In genomic region chr10:131184503-131184902, GRCh38 we compare ENCODE assay signal across 18 cellular contexts.
DNase-seq lines count a peak whose midpoint lies in the region; ATAC-seq and TF ChIP-seq lines count a peak whose summit lies in the region.
"Had no signal": no experiment of that assay in that cellular context is flagged by ENCODE, and none has a peak within 500 bp of the region (broad histone marks: within the 10 kb centered on the region; RNA-seq: fewer than 3 reads in every experiment).

No MANE protein-coding gene starts in this region.

- H3K27ac ChIP-seq in HEK293 (ENCODE audit: extremely low read depth, low read depth, low read length), result no peak overlapping the region
- no peak overlapping the region for H3K27ac ChIP-seq in endodermal cell (ENCODE audit: low read depth, low read length)
- H3K27ac ChIP-seq: A549, C4-2B had no signal

- H3K27ac Mint-ChIP-seq in CD14-positive monocyte, result no peak overlapping the region
- H3K27ac Mint-ChIP-seq in endodermal cell, result no peak overlapping the region
- H3K27ac Mint-ChIP-seq in osteocyte (ENCODE audit: unreplicated experiment), result no peak overlapping the region
- no peak overlapping the region for H3K27ac Mint-ChIP-seq in activated T-cell treated with anti-CD3 and anti-CD28 coated beads, Interleukin-2, amount 50 U/mL, for 72 hours
- H3K27ac Mint-ChIP-seq: CD8-positive, alpha-beta T cell; HFFc6 had no signal

- no peak overlapping the region for H3K4me3 ChIP-seq in HEK293 (ENCODE audit: low read depth, low read length)
- no peak overlapping the region for H3K4me3 ChIP-seq in endodermal cell (ENCODE audit: low read length)
- H3K4me3 ChIP-seq: A549, HAP-1 had no signal

- H3K36me3 Mint-ChIP-seq in CD14-positive monocyte (no peaks in the 10 kb centered on the region), endodermal cell (ENCODE audit: low read depth) (no peaks in the 10 kb centered on the region), osteocyte (ENCODE audit: unreplicated experiment) (no peaks in the 10 kb centered on the region)
- H3K36me3 Mint-ChIP-seq in activated T-cell treated with anti-CD3 and anti-CD28 coated beads, Interleukin-2, amount 50 U/mL, for 72 hours (ENCODE audit: insufficient read depth in 2 of 2), result no peaks in the 10 kb centered on the region
- H3K36me3 Mint-ChIP-seq: CD8-positive, alpha-beta T cell had no signal

- peaks cover 0 to 6% (median 2%) of the 10 kb centered on the region in 7 donors for H3K9me3 Mint-ChIP-seq in CD14-positive monocyte
- H3K9me3 Mint-ChIP-seq in endodermal cell, result no peaks in the 10 kb centered on the region
- peaks cover 62% of the 10 kb centered on the region for H3K9me3 Mint-ChIP-seq in osteocyte (ENCODE audit: unreplicated experiment)
- no peaks in the 10 kb centered on the region for H3K9me3 Mint-ChIP-seq in activated T-cell treated with anti-CD3 and anti-CD28 coated beads, Interleukin-2, amount 50 U/mL, for 72 hours
- H3K9me3 Mint-ChIP-seq: CD8-positive, alpha-beta T cell had no signal

- H3K4me3 Mint-ChIP-seq in CD14-positive monocyte, result no peak overlapping the region
- no peak overlapping the region for H3K4me3 Mint-ChIP-seq in endodermal cell
- no peak overlapping the region for H3K4me3 Mint-ChIP-seq in osteocyte (ENCODE audit: unreplicated experiment)
- H3K4me3 Mint-ChIP-seq in activated T-cell treated with anti-CD3 and anti-CD28 coated beads, Interleukin-2, amount 50 U/mL, for 72 hours, result no peak overlapping the region
- H3K4me3 Mint-ChIP-seq: CD8-positive, alpha-beta T cell; HFFc6 had no signal

- no peak for TF ChIP-seq CTCF in CD14-positive monocyte (IDR thresholded peaks at IDR 0.05)
- TF ChIP-seq CTCF in HEK293 (tag by site-specific recombination; IDR thresholded peaks at IDR 0.05), result no peak
- no peak for TF ChIP-seq CTCF in endodermal cell (conservative IDR thresholded peaks at IDR 0.05)
- TF ChIP-seq CTCF in osteocyte (IDR thresholded peaks at IDR 0.05), result no peak
- no peak for TF ChIP-seq CTCF in GM10266 (IDR thresholded peaks at IDR 0.05; ENCODE audit: control insufficient read depth, insufficient read depth, low read depth, missing control alignments)

- H3K27me3 ChIP-seq in endodermal cell (ENCODE audit: control insufficient read depth, insufficient read depth, low read length, poor library complexity, severe bottlenecking), result no peaks in the 10 kb centered on the region
- H3K27me3 ChIP-seq: BE2C had no signal

- CTCF ChIA-PET in HEK293 (lab: Yijun Ruan, JAX), result no interaction called here

- 95 to 99% methylated on average over 8 to 9 of the region's 9 CpGs for WGBS in endodermal cell (ENCODE audit: insufficient coverage in 1 of 2, insufficient read length in 1 of 2), 2 experiments

- H3K4me1 ChIP-seq in HEK293 (ENCODE audit: control insufficient read depth, insufficient read depth, low read length), result no peaks in the 10 kb centered on the region
- no peaks in the 10 kb centered on the region for H3K4me1 ChIP-seq in endodermal cell (ENCODE audit: control insufficient read depth, insufficient read depth, low read length)
- H3K4me1 ChIP-seq: A549, BE2C, HAP-1 had no signal

- ATAC-seq in activated T-cell treated with anti-CD3 and anti-CD28 coated beads, Interleukin-2, amount 50 U/mL, for 72 hours (replicated peaks in 1 of 2), result no peak
- ATAC-seq: A549; CD8-positive, alpha-beta T cell had no signal

- DNase-seq in CD14-positive monocyte (ENCODE audit: low spot score) (peak; percentile 20), endodermal cell (peak; percentile 30), osteocyte (ENCODE audit: extremely low spot score, unreplicated experiment) (peak; percentile 59), GM10266 (ENCODE audit: extremely low spot score) (no peak), NCI-H226 (no peak)
- DNase-seq in activated T-cell treated with anti-CD3 and anti-CD28 coated beads, Interleukin-2, amount 50 U/mL, for 72 hours, result no peak
- DNase-seq: BE2C; CD8-positive, alpha-beta T cell; COR-L47; DMS153; DMS79 treated with DMSO at 0.1 percent for 48 hours; EL; GOT3; HFFc6 had no signal

- H3K27me3 Mint-ChIP-seq in CD14-positive monocyte (ENCODE audit: low read depth in 3 of 3) (peaks cover 0 to 5% (median 2%) of the 10 kb centered on the region in 3 donors), endodermal cell (ENCODE audit: insufficient read depth) (no peaks in the 10 kb centered on the region), osteocyte (ENCODE audit: unreplicated experiment) (no peaks in the 10 kb centered on the region)
- peaks cover 8% of the 10 kb centered on the region for H3K27me3 Mint-ChIP-seq in activated T-cell treated with anti-CD3 and anti-CD28 coated beads, Interleukin-2, amount 50 U/mL, for 72 hours (ENCODE audit: low read depth)

- POLR2A ChIA-PET in HEK293 (lab: Yijun Ruan, JAX), result no interaction called here

- H3K36me3 ChIP-seq in HEK293 (ENCODE audit: control insufficient read depth in 2 of 2, insufficient read depth in 1 of 2, low read length in 2 of 2), result no peaks in the 10 kb centered on the region
- no peaks in the 10 kb centered on the region for H3K36me3 ChIP-seq in endodermal cell (ENCODE audit: control insufficient read depth, insufficient read depth, low read length)
- H3K36me3 ChIP-seq: BE2C, HAP-1 had no signal

- no peak overlapping the region for H3K9ac ChIP-seq in endodermal cell (ENCODE audit: extremely low read depth, low read length, poor library complexity, severe bottlenecking)

- no peaks in the 10 kb centered on the region for H3K4me1 Mint-ChIP-seq in CD14-positive monocyte
- no peaks in the 10 kb centered on the region for H3K4me1 Mint-ChIP-seq in endodermal cell
- no peaks in the 10 kb centered on the region for H3K4me1 Mint-ChIP-seq in osteocyte (ENCODE audit: unreplicated experiment)
- H3K4me1 Mint-ChIP-seq in activated T-cell treated with anti-CD3 and anti-CD28 coated beads, Interleukin-2, amount 50 U/mL, for 72 hours (ENCODE audit: low read depth), result no peaks in the 10 kb centered on the region

- intact Hi-C loops in CD14-positive monocyte (cut with micrococcal nuclease), result no loop called here

- H3K9me3 ChIP-seq in HEK293 (ENCODE audit: control insufficient read depth, insufficient read depth, low read depth, low read length) (no peaks in the 10 kb centered on the region), endodermal cell (ENCODE audit: control insufficient read depth, low read length) (no peaks in the 10 kb centered on the region)
- H3K9me3 ChIP-seq: A549, BE2C had no signal

TF ChIP-seq in HEK293, 187 proteins besides CTCF, POLR2A, EP300 and RAD21:
- TF ChIP-seq SCRT2 (tag by site-specific recombination; IDR thresholded peaks at IDR 0.05) (0 out of 2 replicates have a peak, but pooled peaks have one; percentile 27), ZNF26 (tag by site-specific recombination; IDR thresholded peaks at IDR 0.05) (no peak), MYNN (tag by site-specific recombination; IDR thresholded peaks at IDR 0.05; ENCODE audit: borderline replicate concordance) (no peak)

Comparison
In these comparisons a context has a peak if more than half of its experiments do, and no peak if none do; other contexts are left out.
1. DNase-seq: peak in CD14-positive monocyte (single experiment), endodermal cell (single experiment) and osteocyte (single experiment); none in GM10266 (single experiment), NCI-H226 (single experiment) and activated T-cell treated with anti-CD3 and anti-CD28 coated beads, Interleukin-2, amount 50 U/mL, for 72 hours (0 of 2).